Comparison of ENCODE assay signal across 8 cellular contexts in the genomic region with DNA sequence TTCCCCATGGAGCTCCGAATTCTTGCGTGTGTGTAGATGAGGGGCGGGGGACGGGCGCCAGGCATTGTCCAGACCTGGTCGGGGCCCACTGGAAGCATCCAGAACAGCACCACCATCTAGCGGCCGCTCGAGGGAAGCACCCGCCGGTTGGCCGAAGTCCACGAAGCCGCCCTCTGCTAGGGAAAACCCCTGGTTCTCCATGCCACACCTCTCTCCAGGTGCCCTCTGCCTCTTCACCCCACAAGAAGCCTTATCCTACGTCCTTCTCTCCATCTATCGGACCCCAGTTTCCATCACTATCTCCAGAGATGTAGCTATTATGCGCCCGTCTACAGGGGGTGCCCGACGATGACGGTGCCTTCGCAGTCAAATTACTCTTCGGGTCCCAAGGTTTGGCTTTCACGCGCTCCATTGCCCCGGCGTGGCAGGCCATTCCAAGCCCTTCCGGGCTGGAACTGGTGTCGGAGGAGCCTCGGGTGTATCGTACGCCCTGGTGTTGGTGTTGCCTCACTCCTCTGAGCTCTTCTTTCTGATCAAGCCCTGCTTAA. TPM values are rescaled to one million over a fixed set of nuclear protein-coding genes. Genes with fewer than 3 reads are reported as not detected.
DNase-seq lines count a peak whose midpoint lies in the region; ATAC-seq and TF ChIP-seq lines count a peak whose summit lies in the region.

No MANE protein-coding gene starts in this region.

- H3K4me3 Mint-ChIP-seq in activated CD4-positive, alpha-beta T cell treated with anti-CD3 and anti-CD28 coated beads for 36 hours = peak overlapping the region; percentile 79
- H3K4me3 Mint-ChIP-seq in chondrocyte (ENCODE audit: unreplicated experiment) = peak overlapping the region; percentile 89

- H3K27me3 Mint-ChIP-seq in activated CD4-positive, alpha-beta T cell treated with anti-CD3 and anti-CD28 coated beads for 36 hours = no peaks in the 10 kb centered on the region
- H3K27me3 Mint-ChIP-seq in chondrocyte (ENCODE audit: low read depth) = no peaks in the 10 kb centered on the region

- ATAC-seq in GM18511 (IDR thresholded peaks at IDR 0.05; ENCODE audit: unreplicated experiment) = peak; percentile 61
- peak; percentile 44 for ATAC-seq in HG03135 (IDR thresholded peaks at IDR 0.05; ENCODE audit: unreplicated experiment)
- ATAC-seq in activated CD4-positive, alpha-beta T cell treated with anti-CD3 and anti-CD28 coated beads for 36 hours = peak; percentile 75

- intact Hi-C loops in activated CD4-positive, alpha-beta T cell treated with anti-CD3 and anti-CD28 coated beads for 36 hours (cut with DNase I, micrococcal nuclease) = loop anchor here (1.0 to 2.0 kb wide), 19 partner anchors 11 to 309 kb away; partner anchors contain the start of genes EIF5A (in 1 of the 2), ELP5 (in 1 of the 2), MPDU1 (in 1 of the 2) and NEURL4 (in 1 of the 2)

- peak; percentile 73 for DNase-seq in 8988T
- peak; percentile 55 for DNase-seq in NCI-H345 treated with DMSO at 0.1 percent for 48 hours (lab: John Stamatoyannopoulos, UW; ENCODE audit: unreplicated experiment)
- peak; percentile 92 for DNase-seq in activated CD4-positive, alpha-beta T cell treated with anti-CD3 and anti-CD28 coated beads for 36 hours
- no peak for DNase-seq in chondrocyte (ENCODE audit: low spot score)
- peak; percentile 90 for DNase-seq in kidney tubule cell (ENCODE audit: low spot score)
- DNase-seq in stimulated activated CD4-positive, alpha-beta T cell treated with anti-CD3 and anti-CD28 coated beads, Interleukin-1b, Interleukin-23, amount 100 ng/mL, for 24 hours (ENCODE audit: low read depth in 4 of 4, low spot score in 1 of 4) = peak; percentile 54 to 85 (median 78)

- H3K27ac Mint-ChIP-seq in activated CD4-positive, alpha-beta T cell treated with anti-CD3 and anti-CD28 coated beads for 36 hours = peak overlapping the region; percentile 87
- peak overlapping the region; percentile 98 for H3K27ac Mint-ChIP-seq in chondrocyte (ENCODE audit: unreplicated experiment)

- CTCF ChIA-PET in activated CD4-positive, alpha-beta T cell treated with anti-CD3 and anti-CD28 coated beads for 36 hours (lab: Charles Lee) = interaction anchor here (0.6 to 3.1 kb wide), 47 partner anchors 9 to 517 kb away, joined by 3 to 70 read pairs (median 6); partner anchors contain the start of genes CD68, FXR2, MPDU1 and SAT2

- no peaks in the 10 kb centered on the region for H3K9me3 Mint-ChIP-seq in activated CD4-positive, alpha-beta T cell treated with anti-CD3 and anti-CD28 coated beads for 36 hours (ENCODE audit: low read depth)
- no peaks in the 10 kb centered on the region for H3K9me3 Mint-ChIP-seq in chondrocyte (ENCODE audit: low read depth)

- H3K36me3 Mint-ChIP-seq in activated CD4-positive, alpha-beta T cell treated with anti-CD3 and anti-CD28 coated beads for 36 hours (ENCODE audit: low read depth) = peaks cover 22% of the 10 kb centered on the region
- no peaks in the 10 kb centered on the region for H3K36me3 Mint-ChIP-seq in chondrocyte (ENCODE audit: low read depth)

- POLR2A ChIA-PET in activated CD4-positive, alpha-beta T cell treated with anti-CD3 and anti-CD28 coated beads for 36 hours (lab: Charles Lee) = interaction anchor here (0.6 to 1.5 kb wide), 8 partner anchors 11 to 204 kb away, joined by 3 to 5 read pairs (median 4); partner anchors contain the start of genes MPDU1 and POLR2A

- TF ChIP-seq CTCF in chondrocyte (IDR thresholded peaks at IDR 0.05) = peak; percentile 82

- H3K4me1 Mint-ChIP-seq in activated CD4-positive, alpha-beta T cell treated with anti-CD3 and anti-CD28 coated beads for 36 hours = peaks cover 46% of the 10 kb centered on the region
- H3K4me1 Mint-ChIP-seq in chondrocyte (ENCODE audit: low read depth) = peaks cover 36% of the 10 kb centered on the region

RNA-seq across cellular contexts. Expression of gene SENP3, which starts 0.6 kb away (rescaled TPM):
- 10 to 100 TPM; 59.0 to 78.9 TPM for total RNA-seq in activated CD4-positive, alpha-beta T cell treated with anti-CD3 and anti-CD28 coated beads for 36 hours
- 45.3 to 57.8 TPM (median 49.4 TPM) in 3 replicates for total RNA-seq in chondrocyte

RNA-seq across cellular contexts. Expression of gene TNFSF13, which starts 2.6 kb away (rescaled TPM):
- 1 to 10 TPM; 1.8 to 2.5 TPM for total RNA-seq in activated CD4-positive, alpha-beta T cell treated with anti-CD3 and anti-CD28 coated beads for 36 hours
- 0.48 to 1.9 TPM (median 1.7 TPM) in 3 replicates for total RNA-seq in chondrocyte

RNA-seq across cellular contexts. Expression of gene TNFSF12, which starts 12.2 kb away (rescaled TPM):
- total RNA-seq in activated CD4-positive, alpha-beta T cell treated with anti-CD3 and anti-CD28 coated beads for 36 hours = 10 to 100 TPM; 10.9 to 13.7 TPM
- total RNA-seq in chondrocyte = 12.1 to 23.3 TPM (median 23.0 TPM) in 3 replicates

RNA-seq across cellular contexts. Expression of gene CD68, which starts 18.3 kb away (rescaled TPM):
- 10 to 100 TPM in 1 of 2 experiments, 1 to 10 TPM in 1; 9.2 to 13.7 TPM for total RNA-seq in activated CD4-positive, alpha-beta T cell treated with anti-CD3 and anti-CD28 coated beads for 36 hours
- 1.2 to 3.3 TPM (median 2.6 TPM) in 3 replicates for total RNA-seq in chondrocyte

RNA-seq across cellular contexts. Expression of gene MPDU1, which starts 22.6 kb away (rescaled TPM):
- 10 to 100 TPM; 51.7 to 77.0 TPM for total RNA-seq in activated CD4-positive, alpha-beta T cell treated with anti-CD3 and anti-CD28 coated beads for 36 hours
- total RNA-seq in chondrocyte = 33.1 to 47.8 TPM (median 35.9 TPM) in 3 replicates
